Comparison of ENCODE assay signal across 18 cellular contexts in genomic region chrX:36241397-36241796, GRCh38.
"Had no signal": no experiment of that assay in that cellular context is flagged by ENCODE, and none has a peak within 500 bp of the region (broad histone marks: within the 10 kb centered on the region; RNA-seq: fewer than 3 reads in every experiment).

No MANE protein-coding gene starts in this region.

- H3K4me1 ChIP-seq: ascending aorta, esophagus squamous epithelium, sigmoid colon had no signal

- DNase-seq: activated CD4-positive, alpha-beta T cell treated with anti-CD3 and anti-CD28 coated beads for 1 hour; activated CD4-positive, alpha-beta T cell treated with anti-CD3 and anti-CD28 coated beads, Interleukin-2, amount 50 U/mL, for 4 hours; activated effector memory CD4-positive, alpha-beta T cell treated with anti-CD3 and anti-CD28 coated beads, Interleukin-2, amount 50 U/mL, for 16 hours; activated naive CD4-positive, alpha-beta T cell treated with anti-CD3 and anti-CD28 coated beads, Interleukin-2, amount 50 U/mL, for 16 hours; activated T-cell treated with anti-CD3 and anti-CD28 coated beads, Interleukin-2, amount 50 U/mL, for 72 hours; cerebellar nuclear complex; cortex of kidney; esophagus squamous epithelium; midbrain; nephron progenitor cell; occipital lobe; sigmoid colon; stimulated activated CD4-positive, alpha-beta T cell treated with anti-CD3 and anti-CD28 coated beads, Interleukin-4, amount 100 ng/mL, for 4 hours; stimulated activated naive CD4-positive, alpha-beta T cell; T-helper 2 cell had no signal

- H3K4me3 ChIP-seq: ascending aorta, esophagus squamous epithelium, sigmoid colon had no signal

- ATAC-seq: activated T-cell treated with anti-CD3 and anti-CD28 coated beads, Interleukin-2, amount 50 U/mL, for 72 hours; left lobe of liver had no signal

- H3K36me3 ChIP-seq: ascending aorta, esophagus squamous epithelium, sigmoid colon had no signal

- H3K9me3 ChIP-seq: ascending aorta, esophagus squamous epithelium, sigmoid colon had no signal

- H3K27ac ChIP-seq: ascending aorta, esophagus squamous epithelium, sigmoid colon, VCaP had no signal

- H3K27me3 ChIP-seq: ascending aorta, esophagus squamous epithelium, sigmoid colon had no signal
